In the genomic region with DNA sequence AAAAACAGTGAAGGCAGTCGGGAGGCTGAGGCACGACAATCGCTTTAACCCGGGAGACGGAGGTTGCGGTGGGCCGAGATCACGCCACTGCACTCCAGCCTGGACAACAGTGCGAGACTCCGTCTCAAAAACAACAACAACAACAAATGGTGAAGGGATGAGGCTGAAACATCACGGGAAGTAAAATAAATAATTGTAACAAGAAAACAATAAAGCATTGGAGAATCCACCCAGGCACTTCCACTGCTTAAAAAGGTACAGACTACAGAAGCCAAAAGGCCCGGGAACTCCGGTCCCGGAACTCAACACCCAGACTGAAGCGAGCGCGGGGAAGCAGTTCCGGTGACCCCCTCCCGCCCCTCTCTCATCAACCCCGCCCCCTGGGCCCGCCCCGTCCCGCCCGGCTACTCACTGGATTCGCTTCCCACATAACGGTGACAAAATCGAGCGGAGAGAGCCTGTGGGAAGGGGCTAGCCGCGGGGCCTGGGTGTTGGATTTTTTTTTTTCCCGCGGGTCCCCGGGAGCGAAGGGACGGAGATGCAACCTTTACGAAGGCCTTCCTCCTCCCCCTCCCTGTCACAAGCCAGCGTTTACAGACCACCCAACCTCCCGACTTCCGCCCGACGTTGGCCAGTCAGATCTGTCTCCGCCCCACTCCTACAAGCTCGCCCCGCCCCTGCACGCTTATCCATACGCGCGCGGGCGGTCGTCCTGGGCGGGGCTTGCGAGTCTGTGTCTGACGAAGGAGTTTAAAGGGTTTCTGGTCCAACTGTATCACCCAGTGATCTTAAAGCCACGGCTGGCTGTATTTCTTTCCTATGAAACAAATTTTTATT, we compare ENCODE assay signal across 8 cellular contexts. TPM values are rescaled to one million over a fixed set of nuclear protein-coding genes. Genes with fewer than 3 reads are reported as not detected.
A peak's percentile ranks its signal among the peaks of the same experiment; 100 is the strongest.
DNase-seq lines count a peak whose midpoint lies in the region; ATAC-seq and TF ChIP-seq lines count a peak whose summit lies in the region.

A gene with protein sequence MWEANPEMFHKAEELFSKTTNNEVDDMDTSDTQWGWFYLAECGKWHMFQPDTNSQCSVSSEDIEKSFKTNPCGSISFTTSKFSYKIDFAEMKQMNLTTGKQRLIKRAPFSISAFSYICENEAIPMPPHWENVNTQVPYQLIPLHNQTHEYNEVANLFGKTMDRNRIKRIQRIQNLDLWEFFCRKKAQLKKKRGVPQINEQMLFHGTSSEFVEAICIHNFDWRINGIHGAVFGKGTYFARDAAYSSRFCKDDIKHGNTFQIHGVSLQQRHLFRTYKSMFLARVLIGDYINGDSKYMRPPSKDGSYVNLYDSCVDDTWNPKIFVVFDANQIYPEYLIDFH (minus strand): TSS at position 600 of the 837 bp plus-strand sequence. CDS start 170 bp downstream, at position 430.

- peak; percentile 94 for ATAC-seq in HG02763 (IDR thresholded peaks at IDR 0.05; ENCODE audit: unreplicated experiment)
- ATAC-seq in upper lobe of left lung (ENCODE audit: low FRiP score in 2 of 2): peak; percentile 100

- 0 to 1% methylated on average over 38 to 42 of the region's 55 CpGs for WGBS in upper lobe of left lung, 2 donors

- no peak for TF ChIP-seq EP300 in upper lobe of left lung (IDR thresholded peaks at IDR 0.05)

- peak within 1 kb of the TSS; percentile 92 to 95 (median 93) for H3K27ac ChIP-seq in upper lobe of left lung

- peaks cover 18% of the 10 kb centered on the region for H3K4me1 ChIP-seq in adipocyte (ENCODE audit: control insufficient read depth, insufficient read depth, low read length)
- peaks cover 16 to 30% (median 25%) of the 10 kb centered on the region in 4 donors for H3K4me1 ChIP-seq in upper lobe of left lung

- H3K36me3 ChIP-seq in adipocyte (ENCODE audit: control insufficient read depth, insufficient read depth, low read length, severe bottlenecking) (no peaks in the 10 kb centered on the region), upper lobe of left lung (no peaks in the 10 kb centered on the region)

- TF ChIP-seq CTCF in GM12865 (IDR thresholded peaks at IDR 0.05; ENCODE audit: insufficient read depth, low read depth, low read length, missing control alignments) (no peak), upper lobe of left lung (IDR thresholded peaks at IDR 0.05) (no peak)

- intact Hi-C loops in cardiac septum (cut with DNase I): no loop called here

- peak within 1 kb of the TSS; percentile 93 for H3K4me3 ChIP-seq in GM12865 (ENCODE audit: low read depth, low read length)
- H3K4me3 ChIP-seq in adipocyte (ENCODE audit: low read length): peak within 1 kb of the TSS; percentile 88
- H3K4me3 ChIP-seq in upper lobe of left lung: peak within 1 kb of the TSS; percentile 37 to 71 (median 62)

- peak in 3 of 4 donors; percentile 53 to 70 (median 57) for TF ChIP-seq POLR2A in upper lobe of left lung (IDR thresholded peaks at IDR 0.05)

- H3K27me3 ChIP-seq in adipocyte (replicated peaks; ENCODE audit: control insufficient read depth, insufficient read depth, low read length): no peaks in the 10 kb centered on the region
- H3K27me3 ChIP-seq in upper lobe of left lung: no peaks in the 10 kb centered on the region

- H3K9me3 ChIP-seq in adipocyte (ENCODE audit: control insufficient read depth, low read length) (peaks cover 1% of the 10 kb centered on the region), upper lobe of left lung (no peaks in the 10 kb centered on the region)

- peak within 1 kb of the TSS; percentile 93 for H3K9ac ChIP-seq in adipocyte (ENCODE audit: low read length)

- peak; percentile 97 for DNase-seq in GM12865 (ENCODE audit: low read depth)
- peak; percentile 95 for DNase-seq in NCI-H1436 (lab: John Stamatoyannopoulos, UW)
- DNase-seq in T follicular helper cell (ENCODE audit: low read depth): peak; percentile 96
- peak; percentile 99 for DNase-seq in adipocyte (ENCODE audit: low read depth)
- DNase-seq in cardiac septum (ENCODE audit: low spot score): peak; percentile 99
- DNase-seq in pons (ENCODE audit: low spot score): peak; percentile 97
- DNase-seq in upper lobe of left lung: peak; percentile 98

RNA-seq across cellular contexts. Expression of the gene that starts here (rescaled TPM):
- total RNA-seq in cardiac septum (6.8 TPM), upper lobe of left lung (10 to 100 TPM in 2 of 6 donors, 1 to 10 TPM in 4; 3.8 to 10.8 (median 8.5) TPM)

Comparison
In these comparisons a context has a peak if more than half of its experiments do, and no peak if none do; other contexts are left out.
1. Peak in every context shown above with its lines: DNase-seq, ATAC-seq, H3K4me3 ChIP-seq and H3K27ac ChIP-seq.